Comparison of ENCODE assay signal across 1 cellular context in the genomic region with DNA sequence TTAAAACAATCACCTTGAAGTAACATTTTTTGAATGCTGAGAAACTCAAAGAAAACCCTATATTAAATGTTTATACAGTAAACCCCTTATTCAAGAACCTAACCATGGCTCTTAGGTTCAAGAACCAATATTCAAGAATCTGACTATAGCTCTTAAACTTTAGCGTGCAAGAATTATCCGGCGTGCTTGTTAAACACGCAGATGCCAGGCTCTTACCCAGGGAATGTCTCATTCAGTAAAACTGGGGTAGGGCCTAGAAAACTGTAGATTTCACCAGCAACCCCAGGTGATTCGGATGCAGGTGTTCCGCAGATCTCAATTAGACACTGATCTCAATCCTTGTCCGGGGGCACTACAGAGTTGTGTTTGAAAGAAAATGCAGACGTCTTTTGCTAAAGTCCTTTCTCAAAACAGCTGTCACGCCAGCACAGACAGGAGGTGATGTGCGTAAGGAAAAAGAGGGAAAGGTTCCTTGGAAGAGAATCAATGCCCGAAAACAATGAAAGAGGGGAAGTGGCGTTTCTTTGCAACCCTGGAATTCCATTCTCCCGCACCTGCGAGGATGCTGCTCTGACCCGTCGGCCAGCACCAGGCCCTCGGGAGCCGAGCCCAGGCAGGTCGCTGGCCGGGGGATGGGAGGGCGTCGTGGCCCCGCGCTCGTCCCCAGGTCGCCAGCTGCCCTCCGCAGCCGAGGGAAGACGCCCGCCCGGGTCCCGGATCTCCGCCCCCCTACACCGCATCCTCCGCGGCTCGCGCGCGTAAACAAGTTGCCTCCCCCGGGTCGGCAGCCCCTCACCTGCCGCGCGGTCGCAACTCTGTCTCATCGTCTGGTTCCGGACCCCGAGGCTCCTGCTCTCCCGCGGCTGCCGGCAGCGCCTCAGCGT.
TF ChIP-seq lines count a peak whose summit lies in the region.

No MANE protein-coding gene starts in this region.

TF ChIP-seq in H1, 55 proteins besides CTCF, POLR2A, EP300 and RAD21:
- no peak for TF ChIP-seq RNF2 (IDR thresholded peaks at IDR 0.05; ENCODE audit: borderline replicate concordance, low read depth, low read length, missing control alignments, poor library complexity, severe bottlenecking)
- TF ChIP-seq NANOG (IDR thresholded peaks at IDR 0.05; ENCODE audit: insufficient read depth, low read depth, low read length, poor library complexity, severe bottlenecking): no peak
- peak; percentile 84 for TF ChIP-seq ASH2L (IDR thresholded peaks at IDR 0.05; ENCODE audit: low read length)
- TF ChIP-seq GTF2F1 (IDR thresholded peaks at IDR 0.05; ENCODE audit: borderline replicate concordance, low read depth, low read length): no peak
- TF ChIP-seq CBX5 (IDR thresholded peaks at IDR 0.05; ENCODE audit: low read depth, low read length): no peak
- no peak for TF ChIP-seq KDM4A (IDR thresholded peaks at IDR 0.05; ENCODE audit: low read depth, low read length, severe bottlenecking)
- no peak for TF ChIP-seq SRF (IDR thresholded peaks at IDR 0.05; ENCODE audit: low read depth, low read length)
- no peak for TF ChIP-seq CEBPB (IDR thresholded peaks at IDR 0.05; ENCODE audit: low read depth, low read length)
- no peak for TF ChIP-seq SP4 (IDR thresholded peaks at IDR 0.05; ENCODE audit: low read length)
- no peak for TF ChIP-seq CTBP2 (IDR thresholded peaks at IDR 0.05; ENCODE audit: borderline replicate concordance, insufficient read depth, insufficient read length, low read length)
- TF ChIP-seq EZH2 (IDR thresholded peaks at IDR 0.05; ENCODE audit: low read depth, low read length, severe bottlenecking): no peak
- TF ChIP-seq, protein P1, sequence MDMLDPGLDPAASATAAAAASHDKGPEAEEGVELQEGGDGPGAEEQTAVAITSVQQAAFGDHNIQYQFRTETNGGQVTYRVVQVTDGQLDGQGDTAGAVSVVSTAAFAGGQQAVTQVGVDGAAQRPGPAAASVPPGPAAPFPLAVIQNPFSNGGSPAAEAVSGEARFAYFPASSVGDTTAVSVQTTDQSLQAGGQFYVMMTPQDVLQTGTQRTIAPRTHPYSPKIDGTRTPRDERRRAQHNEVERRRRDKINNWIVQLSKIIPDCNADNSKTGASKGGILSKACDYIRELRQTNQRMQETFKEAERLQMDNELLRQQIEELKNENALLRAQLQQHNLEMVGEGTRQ (IDR thresholded peaks at IDR 0.05; ENCODE audit: low read length): no peak
- no peak for TF ChIP-seq SIRT6 (IDR thresholded peaks at IDR 0.05; ENCODE audit: low read length)
- TF ChIP-seq RXRA (IDR thresholded peaks at IDR 0.05; ENCODE audit: insufficient read depth, low read depth, low read length): no peak
- TF ChIP-seq, protein P2, sequence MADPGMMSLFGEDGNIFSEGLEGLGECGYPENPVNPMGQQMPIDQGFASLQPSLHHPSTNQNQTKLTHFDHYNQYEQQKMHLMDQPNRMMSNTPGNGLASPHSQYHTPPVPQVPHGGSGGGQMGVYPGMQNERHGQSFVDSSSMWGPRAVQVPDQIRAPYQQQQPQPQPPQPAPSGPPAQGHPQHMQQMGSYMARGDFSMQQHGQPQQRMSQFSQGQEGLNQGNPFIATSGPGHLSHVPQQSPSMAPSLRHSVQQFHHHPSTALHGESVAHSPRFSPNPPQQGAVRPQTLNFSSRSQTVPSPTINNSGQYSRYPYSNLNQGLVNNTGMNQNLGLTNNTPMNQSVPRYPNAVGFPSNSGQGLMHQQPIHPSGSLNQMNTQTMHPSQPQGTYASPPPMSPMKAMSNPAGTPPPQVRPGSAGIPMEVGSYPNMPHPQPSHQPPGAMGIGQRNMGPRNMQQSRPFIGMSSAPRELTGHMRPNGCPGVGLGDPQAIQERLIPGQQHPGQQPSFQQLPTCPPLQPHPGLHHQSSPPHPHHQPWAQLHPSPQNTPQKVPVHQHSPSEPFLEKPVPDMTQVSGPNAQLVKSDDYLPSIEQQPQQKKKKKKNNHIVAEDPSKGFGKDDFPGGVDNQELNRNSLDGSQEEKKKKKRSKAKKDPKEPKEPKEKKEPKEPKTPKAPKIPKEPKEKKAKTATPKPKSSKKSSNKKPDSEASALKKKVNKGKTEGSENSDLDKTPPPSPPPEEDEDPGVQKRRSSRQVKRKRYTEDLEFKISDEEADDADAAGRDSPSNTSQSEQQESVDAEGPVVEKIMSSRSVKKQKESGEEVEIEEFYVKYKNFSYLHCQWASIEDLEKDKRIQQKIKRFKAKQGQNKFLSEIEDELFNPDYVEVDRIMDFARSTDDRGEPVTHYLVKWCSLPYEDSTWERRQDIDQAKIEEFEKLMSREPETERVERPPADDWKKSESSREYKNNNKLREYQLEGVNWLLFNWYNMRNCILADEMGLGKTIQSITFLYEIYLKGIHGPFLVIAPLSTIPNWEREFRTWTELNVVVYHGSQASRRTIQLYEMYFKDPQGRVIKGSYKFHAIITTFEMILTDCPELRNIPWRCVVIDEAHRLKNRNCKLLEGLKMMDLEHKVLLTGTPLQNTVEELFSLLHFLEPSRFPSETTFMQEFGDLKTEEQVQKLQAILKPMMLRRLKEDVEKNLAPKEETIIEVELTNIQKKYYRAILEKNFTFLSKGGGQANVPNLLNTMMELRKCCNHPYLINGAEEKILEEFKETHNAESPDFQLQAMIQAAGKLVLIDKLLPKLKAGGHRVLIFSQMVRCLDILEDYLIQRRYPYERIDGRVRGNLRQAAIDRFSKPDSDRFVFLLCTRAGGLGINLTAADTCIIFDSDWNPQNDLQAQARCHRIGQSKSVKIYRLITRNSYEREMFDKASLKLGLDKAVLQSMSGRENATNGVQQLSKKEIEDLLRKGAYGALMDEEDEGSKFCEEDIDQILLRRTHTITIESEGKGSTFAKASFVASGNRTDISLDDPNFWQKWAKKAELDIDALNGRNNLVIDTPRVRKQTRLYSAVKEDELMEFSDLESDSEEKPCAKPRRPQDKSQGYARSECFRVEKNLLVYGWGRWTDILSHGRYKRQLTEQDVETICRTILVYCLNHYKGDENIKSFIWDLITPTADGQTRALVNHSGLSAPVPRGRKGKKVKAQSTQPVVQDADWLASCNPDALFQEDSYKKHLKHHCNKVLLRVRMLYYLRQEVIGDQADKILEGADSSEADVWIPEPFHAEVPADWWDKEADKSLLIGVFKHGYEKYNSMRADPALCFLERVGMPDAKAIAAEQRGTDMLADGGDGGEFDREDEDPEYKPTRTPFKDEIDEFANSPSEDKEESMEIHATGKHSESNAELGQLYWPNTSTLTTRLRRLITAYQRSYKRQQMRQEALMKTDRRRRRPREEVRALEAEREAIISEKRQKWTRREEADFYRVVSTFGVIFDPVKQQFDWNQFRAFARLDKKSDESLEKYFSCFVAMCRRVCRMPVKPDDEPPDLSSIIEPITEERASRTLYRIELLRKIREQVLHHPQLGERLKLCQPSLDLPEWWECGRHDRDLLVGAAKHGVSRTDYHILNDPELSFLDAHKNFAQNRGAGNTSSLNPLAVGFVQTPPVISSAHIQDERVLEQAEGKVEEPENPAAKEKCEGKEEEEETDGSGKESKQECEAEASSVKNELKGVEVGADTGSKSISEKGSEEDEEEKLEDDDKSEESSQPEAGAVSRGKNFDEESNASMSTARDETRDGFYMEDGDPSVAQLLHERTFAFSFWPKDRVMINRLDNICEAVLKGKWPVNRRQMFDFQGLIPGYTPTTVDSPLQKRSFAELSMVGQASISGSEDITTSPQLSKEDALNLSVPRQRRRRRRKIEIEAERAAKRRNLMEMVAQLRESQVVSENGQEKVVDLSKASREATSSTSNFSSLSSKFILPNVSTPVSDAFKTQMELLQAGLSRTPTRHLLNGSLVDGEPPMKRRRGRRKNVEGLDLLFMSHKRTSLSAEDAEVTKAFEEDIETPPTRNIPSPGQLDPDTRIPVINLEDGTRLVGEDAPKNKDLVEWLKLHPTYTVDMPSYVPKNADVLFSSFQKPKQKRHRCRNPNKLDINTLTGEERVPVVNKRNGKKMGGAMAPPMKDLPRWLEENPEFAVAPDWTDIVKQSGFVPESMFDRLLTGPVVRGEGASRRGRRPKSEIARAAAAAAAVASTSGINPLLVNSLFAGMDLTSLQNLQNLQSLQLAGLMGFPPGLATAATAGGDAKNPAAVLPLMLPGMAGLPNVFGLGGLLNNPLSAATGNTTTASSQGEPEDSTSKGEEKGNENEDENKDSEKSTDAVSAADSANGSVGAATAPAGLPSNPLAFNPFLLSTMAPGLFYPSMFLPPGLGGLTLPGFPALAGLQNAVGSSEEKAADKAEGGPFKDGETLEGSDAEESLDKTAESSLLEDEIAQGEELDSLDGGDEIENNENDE (IDR thresholded peaks at IDR 0.05; ENCODE audit: insufficient replicate concordance, low read length): no peak
- no peak for TF ChIP-seq CHD2 (IDR thresholded peaks at IDR 0.05; ENCODE audit: low read length)
- no peak for TF ChIP-seq TBP (IDR thresholded peaks at IDR 0.05; ENCODE audit: low read depth, low read length)
- no peak for TF ChIP-seq POU5F1 (IDR thresholded peaks at IDR 0.05; ENCODE audit: low read depth, low read length)
- TF ChIP-seq POLR2AphosphoS5 (IDR thresholded peaks at IDR 0.05; ENCODE audit: low read depth, low read length): 0 out of 2 replicates have a peak, but pooled peaks have one; percentile 44
- no peak for TF ChIP-seq ZNF274 (IDR thresholded peaks at IDR 0.05; ENCODE audit: borderline replicate concordance, extremely low read depth, low read length)
- TF ChIP-seq CREB1 (IDR thresholded peaks at IDR 0.05): no peak
- no peak for TF ChIP-seq RFX5 (IDR thresholded peaks at IDR 0.05; ENCODE audit: borderline replicate concordance, low read depth, low read length)
- no peak for TF ChIP-seq KDM5A (IDR thresholded peaks at IDR 0.05; ENCODE audit: low read length)
- no peak for TF ChIP-seq BACH1 (IDR thresholded peaks at IDR 0.05; ENCODE audit: low read length)
- peak in 1 of 2 experiments; percentile 57; a peak in 2 of 4 replicates for TF ChIP-seq SIN3A (conservative IDR thresholded peaks at IDR 0.05 in 1 of 2, IDR thresholded peaks at IDR 0.05 in 1 of 2; ENCODE audit: low read depth in 1 of 2, low read length in 2 of 2)
- no peak for TF ChIP-seq MAX (IDR thresholded peaks at IDR 0.05)
- no peak for TF ChIP-seq TCF12 (IDR thresholded peaks at IDR 0.05; ENCODE audit: low read depth, low read length)
- TF ChIP-seq JUN (IDR thresholded peaks at IDR 0.05; ENCODE audit: low read depth, low read length): no peak
- TF ChIP-seq SP2 (IDR thresholded peaks at IDR 0.05; ENCODE audit: low read length): no peak
- TF ChIP-seq GABPA (IDR thresholded peaks at IDR 0.05; ENCODE audit: borderline replicate concordance, insufficient read depth, low read length): no peak
- no peak for TF ChIP-seq CHD1 (IDR thresholded peaks at IDR 0.05; ENCODE audit: low read depth, low read length)
- TF ChIP-seq EGR1 (IDR thresholded peaks at IDR 0.05; ENCODE audit: borderline replicate concordance, low read depth, low read length): no peak
- no peak for TF ChIP-seq PHF8 (conservative IDR thresholded peaks at IDR 0.05; ENCODE audit: low read depth, low read length)
- TF ChIP-seq ATF3 (IDR thresholded peaks at IDR 0.05; ENCODE audit: insufficient read depth, low read depth, low read length): no peak
- TF ChIP-seq SUZ12 (IDR thresholded peaks at IDR 0.05; ENCODE audit: low read length): no peak
- TF ChIP-seq HDAC6 (IDR thresholded peaks at IDR 0.05; ENCODE audit: low read depth, low read length): no peak
- no peak for TF ChIP-seq NRF1 (IDR thresholded peaks at IDR 0.05; ENCODE audit: low read depth, low read length)
- no peak for TF ChIP-seq SIX5 (IDR thresholded peaks at IDR 0.05; ENCODE audit: low read depth, low read length)
- TF ChIP-seq YY1 (IDR thresholded peaks at IDR 0.05; ENCODE audit: low read depth, low read length): no peak
- TF ChIP-seq TAF1 (IDR thresholded peaks at IDR 0.05; ENCODE audit: low read depth, low read length): no peak
- TF ChIP-seq, protein P3, sequence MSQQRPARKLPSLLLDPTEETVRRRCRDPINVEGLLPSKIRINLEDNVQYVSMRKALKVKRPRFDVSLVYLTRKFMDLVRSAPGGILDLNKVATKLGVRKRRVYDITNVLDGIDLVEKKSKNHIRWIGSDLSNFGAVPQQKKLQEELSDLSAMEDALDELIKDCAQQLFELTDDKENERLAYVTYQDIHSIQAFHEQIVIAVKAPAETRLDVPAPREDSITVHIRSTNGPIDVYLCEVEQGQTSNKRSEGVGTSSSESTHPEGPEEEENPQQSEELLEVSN (IDR thresholded peaks at IDR 0.05): 0 out of 2 replicates have a peak, but pooled peaks have one; percentile 10
- no peak for TF ChIP-seq MAFK (IDR thresholded peaks at IDR 0.05; ENCODE audit: low read depth, low read length)
- peak; percentile 53; the same call in 1 of the 2 replicates for TF ChIP-seq TEAD4 (IDR thresholded peaks at IDR 0.05; ENCODE audit: low read depth, low read length)
- no peak for TF ChIP-seq BCL11A (IDR thresholded peaks at IDR 0.05; ENCODE audit: low read depth in 2 of 2, low read length in 2 of 2)
- no peak for TF ChIP-seq SP1 (IDR thresholded peaks at IDR 0.05; ENCODE audit: low read depth, low read length)
- TF ChIP-seq TAF7 (optimal IDR thresholded peaks at IDR 0.05; ENCODE audit: borderline replicate concordance, low read depth, low read length): peak; percentile 4
- TF ChIP-seq CBX8 (IDR thresholded peaks at IDR 0.05; ENCODE audit: borderline replicate concordance, low read depth, low read length): no peak
- peak; percentile 78; the same call in 1 of the 2 replicates for TF ChIP-seq RBBP5 (IDR thresholded peaks at IDR 0.05; ENCODE audit: borderline replicate concordance, low read depth, low read length)
- TF ChIP-seq FOSL1 (IDR thresholded peaks at IDR 0.05; ENCODE audit: insufficient read depth, low read depth, low read length): no peak
- TF ChIP-seq ATF2 (IDR thresholded peaks at IDR 0.05; ENCODE audit: low read length): no peak
- TF ChIP-seq BRCA1 (IDR thresholded peaks at IDR 0.05; ENCODE audit: low read depth, low read length): no peak
- TF ChIP-seq JUND (IDR thresholded peaks at IDR 0.05; ENCODE audit: low read length): no peak
- peak in 1 of 2 experiments; percentile 47; a peak in 1 of 4 replicates for TF ChIP-seq HDAC2 (IDR thresholded peaks at IDR 0.05; ENCODE audit: borderline replicate concordance in 1 of 2, low read depth in 2 of 2, low read length in 2 of 2)
- no peak for TF ChIP-seq KDM1A (IDR thresholded peaks at IDR 0.05; ENCODE audit: borderline replicate concordance, low read length)
- no peak for TF ChIP-seq SAP30 (IDR thresholded peaks at IDR 0.05; ENCODE audit: insufficient read depth, insufficient replicate concordance, low read length)
